ENCODE assay signal across 9 cellular contexts in the genomic region with DNA sequence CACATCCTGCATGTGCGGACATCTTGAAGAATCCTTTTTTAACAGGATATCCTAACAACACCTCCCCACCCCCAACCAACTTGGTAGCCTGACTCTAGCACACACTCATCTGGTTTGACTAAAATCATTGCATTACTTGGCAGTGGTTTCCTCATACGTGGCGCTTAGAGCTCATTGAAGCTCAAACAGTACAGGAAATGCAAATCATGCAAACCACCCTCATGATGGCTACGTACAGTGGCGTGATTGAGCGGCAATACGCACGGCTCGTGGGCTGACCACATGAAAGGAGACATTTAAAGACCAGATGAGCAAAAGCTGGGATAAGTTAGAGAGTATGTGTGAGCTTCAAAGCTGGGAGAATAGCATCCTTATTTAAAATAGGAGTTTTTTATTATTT.
DNase-seq lines count a peak whose midpoint lies in the region; ATAC-seq, FAIRE-seq and TF ChIP-seq lines count a peak whose summit lies in the region.
"Had no signal": no experiment of that assay in that cellular context is flagged by ENCODE, and none has a peak within 500 bp of the region (broad histone marks: within the 10 kb centered on the region; RNA-seq: fewer than 3 reads in every experiment).

No MANE protein-coding gene starts in this region.

- H3K4me1 ChIP-seq in adipocyte (ENCODE audit: control insufficient read depth, insufficient read depth, low read length) = peaks cover 18% of the 10 kb centered on the region

- no peak for DNase-seq in GM12891 (ENCODE audit: insufficient read length, low spot score)
- peak; percentile 54 for DNase-seq in T follicular helper cell (ENCODE audit: low read depth)
- peak; percentile 84 for DNase-seq in adipocyte (ENCODE audit: low read depth)
- peak in 2 of 3 experiments; percentile 45 to 48 for DNase-seq in stimulated activated CD4-positive, alpha-beta T cell treated with anti-CD3 and anti-CD28 coated beads, TNF-alpha, amount 100 ng/mL, for 4 hours (ENCODE audit: low read depth in 3 of 3)
- no peak for DNase-seq in WTC11 (ENCODE audit: low spot score)
- no peak for DNase-seq in Right ventricle myocardium superior
- DNase-seq in SKM-1 treated with dmso at 0.1 percent for 144 hours (lab: John Stamatoyannopoulos, UW; ENCODE audit: unreplicated experiment) = no peak
- DNase-seq: left cardiac atrium had no signal

- H3K9me3 Mint-ChIP-seq in WTC11 = no peaks in the 10 kb centered on the region

- CTCF ChIA-PET in WTC11 (lab: Charles Lee) = no interaction called here

- ATAC-seq in HG02623 (IDR thresholded peaks at IDR 0.05; ENCODE audit: unreplicated experiment) (peak; percentile 97), WTC11 (no peak), Right ventricle myocardium superior (ENCODE audit: poor library complexity) (no peak)

- H3K4me3 Mint-ChIP-seq in WTC11 = no peak overlapping the region

- intact Hi-C loops in Right ventricle myocardium superior (cut with DNase I) = no loop called here

- H3K27ac Mint-ChIP-seq in WTC11 = no peak overlapping the region

- peaks cover 6% of the 10 kb centered on the region for H3K4me1 Mint-ChIP-seq in WTC11

- FAIRE-seq in GM12891 (lab: Jason Lieb, UNC) = peak; percentile 91

- H3K27me3 ChIP-seq in adipocyte (replicated peaks; ENCODE audit: control insufficient read depth, insufficient read depth, low read length) = no peaks in the 10 kb centered on the region

- no peaks in the 10 kb centered on the region for H3K9me3 ChIP-seq in adipocyte (ENCODE audit: control insufficient read depth, low read length)

- no peaks in the 10 kb centered on the region for H3K36me3 Mint-ChIP-seq in WTC11

- H3K4me3 ChIP-seq in adipocyte (ENCODE audit: low read length) = no peak overlapping the region

- no peaks in the 10 kb centered on the region for H3K36me3 ChIP-seq in adipocyte (ENCODE audit: control insufficient read depth, insufficient read depth, low read length, severe bottlenecking)

- H3K9ac ChIP-seq in adipocyte (ENCODE audit: low read length) = no peak overlapping the region

- TF ChIP-seq POLR2A in GM12891 (IDR thresholded peaks at IDR 0.05; ENCODE audit: low read depth, low read length) = no peak

- POLR2A ChIA-PET in WTC11 (lab: Charles Lee) = no interaction called here

- no peaks in the 10 kb centered on the region for H3K27me3 Mint-ChIP-seq in WTC11 (ENCODE audit: low read depth)

- TF ChIP-seq CTCF in WTC11 (IDR thresholded peaks at IDR 0.05) = no peak

TF ChIP-seq in GM12891, 5 proteins besides CTCF, POLR2A, EP300 and RAD21:
- TF ChIP-seq TAF1 (IDR thresholded peaks at IDR 0.05; ENCODE audit: low read depth, low read length) (no peak), POU2F2 (IDR thresholded peaks at IDR 0.05; ENCODE audit: low read depth, low read length) (peak; percentile 97), SPI1 (IDR thresholded peaks at IDR 0.05; ENCODE audit: low read depth, low read length) (no peak), POLR2AphosphoS5 (IDR thresholded peaks at IDR 0.05; ENCODE audit: low read depth, low read length) (no peak), PAX5 (IDR thresholded peaks at IDR 0.05; ENCODE audit: insufficient read depth, low read length, severe bottlenecking) (no peak)

TF ChIP-seq in WTC11, 78 proteins besides CTCF, POLR2A, EP300 and RAD21:
- TF ChIP-seq, protein P1, sequence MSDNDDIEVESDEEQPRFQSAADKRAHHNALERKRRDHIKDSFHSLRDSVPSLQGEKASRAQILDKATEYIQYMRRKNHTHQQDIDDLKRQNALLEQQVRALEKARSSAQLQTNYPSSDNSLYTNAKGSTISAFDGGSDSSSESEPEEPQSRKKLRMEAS (CRISPR knock-in tag; IDR thresholded peaks at IDR 0.05) = no peak
- TF ChIP-seq, protein P2, sequence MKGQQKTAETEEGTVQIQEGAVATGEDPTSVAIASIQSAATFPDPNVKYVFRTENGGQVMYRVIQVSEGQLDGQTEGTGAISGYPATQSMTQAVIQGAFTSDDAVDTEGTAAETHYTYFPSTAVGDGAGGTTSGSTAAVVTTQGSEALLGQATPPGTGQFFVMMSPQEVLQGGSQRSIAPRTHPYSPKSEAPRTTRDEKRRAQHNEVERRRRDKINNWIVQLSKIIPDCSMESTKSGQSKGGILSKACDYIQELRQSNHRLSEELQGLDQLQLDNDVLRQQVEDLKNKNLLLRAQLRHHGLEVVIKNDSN (CRISPR knock-in tag; IDR thresholded peaks at IDR 0.05) = no peak
- TF ChIP-seq GTF2I (CRISPR knock-in tag; conservative IDR thresholded peaks at IDR 0.05) (no peak), OVOL2 (CRISPR knock-in tag; IDR thresholded peaks at IDR 0.05; ENCODE audit: borderline replicate concordance) (no peak), ZNF416 (CRISPR knock-in tag; IDR thresholded peaks at IDR 0.05) (no peak), CREM (CRISPR knock-in tag; IDR thresholded peaks at IDR 0.05) (no peak)
- TF ChIP-seq, protein P3, sequence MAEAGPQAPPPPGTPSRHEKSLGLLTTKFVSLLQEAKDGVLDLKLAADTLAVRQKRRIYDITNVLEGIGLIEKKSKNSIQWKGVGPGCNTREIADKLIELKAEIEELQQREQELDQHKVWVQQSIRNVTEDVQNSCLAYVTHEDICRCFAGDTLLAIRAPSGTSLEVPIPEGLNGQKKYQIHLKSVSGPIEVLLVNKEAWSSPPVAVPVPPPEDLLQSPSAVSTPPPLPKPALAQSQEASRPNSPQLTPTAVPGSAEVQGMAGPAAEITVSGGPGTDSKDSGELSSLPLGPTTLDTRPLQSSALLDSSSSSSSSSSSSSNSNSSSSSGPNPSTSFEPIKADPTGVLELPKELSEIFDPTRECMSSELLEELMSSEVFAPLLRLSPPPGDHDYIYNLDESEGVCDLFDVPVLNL (CRISPR knock-in tag; IDR thresholded peaks at IDR 0.05; ENCODE audit: borderline replicate concordance, low read depth) = no peak
- TF ChIP-seq, protein P4, sequence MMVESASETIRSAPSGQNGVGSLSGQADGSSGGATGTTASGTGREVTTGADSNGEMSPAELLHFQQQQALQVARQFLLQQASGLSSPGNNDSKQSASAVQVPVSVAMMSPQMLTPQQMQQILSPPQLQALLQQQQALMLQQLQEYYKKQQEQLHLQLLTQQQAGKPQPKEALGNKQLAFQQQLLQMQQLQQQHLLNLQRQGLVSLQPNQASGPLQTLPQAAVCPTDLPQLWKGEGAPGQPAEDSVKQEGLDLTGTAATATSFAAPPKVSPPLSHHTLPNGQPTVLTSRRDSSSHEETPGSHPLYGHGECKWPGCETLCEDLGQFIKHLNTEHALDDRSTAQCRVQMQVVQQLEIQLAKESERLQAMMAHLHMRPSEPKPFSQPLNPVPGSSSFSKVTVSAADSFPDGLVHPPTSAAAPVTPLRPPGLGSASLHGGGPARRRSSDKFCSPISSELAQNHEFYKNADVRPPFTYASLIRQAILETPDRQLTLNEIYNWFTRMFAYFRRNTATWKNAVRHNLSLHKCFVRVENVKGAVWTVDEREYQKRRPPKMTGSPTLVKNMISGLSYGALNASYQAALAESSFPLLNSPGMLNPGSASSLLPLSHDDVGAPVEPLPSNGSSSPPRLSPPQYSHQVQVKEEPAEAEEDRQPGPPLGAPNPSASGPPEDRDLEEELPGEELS (CRISPR knock-in tag; IDR thresholded peaks at IDR 0.05) = no peak

Comparison
In these comparisons a context has a peak if more than half of its experiments do, and no peak if none do; other contexts are left out.
1. DNase-seq: peak in T follicular helper cell (single experiment), adipocyte (single experiment) and stimulated activated CD4-positive, alpha-beta T cell treated with anti-CD3 and anti-CD28 coated beads, TNF-alpha, amount 100 ng/mL, for 4 hours (2 of 3); none in GM12891 (single experiment), WTC11 (single experiment), Right ventricle myocardium superior (single experiment) and SKM-1 treated with dmso at 0.1 percent for 144 hours (single experiment).